14 cellular contexts compared by ENCODE assay signal in genomic region chr7:100886936-100887185, GRCh38. TPM values are rescaled to one million over a fixed set of nuclear protein-coding genes. Genes with fewer than 3 reads are reported as not detected.
A peak's percentile ranks its signal among the peaks of the same experiment; 100 is the strongest.
DNase-seq lines count a peak whose midpoint lies in the region; ATAC-seq and TF ChIP-seq lines count a peak whose summit lies in the region.
"Had no signal": no experiment of that assay in that cellular context is flagged by ENCODE, and none has a peak within 500 bp of the region (broad histone marks: within the 10 kb centered on the region; RNA-seq: fewer than 3 reads in every experiment).

No MANE protein-coding gene starts in this region.

- H3K36me3 Mint-ChIP-seq in activated CD8-positive, alpha-beta memory T cell treated with anti-CD3 and anti-CD28 coated beads, Interleukin-2, amount 10 ng/mL, durations not matched to agents 7 days and 5 days: peaks cover 58% of the 10 kb centered on the region
- H3K36me3 Mint-ChIP-seq in dendritic cell treated with granulocyte-macrophage colony-stimulating factor and Interleukin-4, amounts not matched to agents 40 ng/mL and 50 ng/mL, for 4 days (ENCODE audit: low read depth): peaks cover 69% of the 10 kb centered on the region

- 81 to 92% (median 85%) methylated on average over 16 to 17 of the region's 17 CpGs for WGBS in spleen, 5 donors
- WGBS in hepatocyte (ENCODE audit: low lambda C conversion rate, missing lambda C conversion rate): 98% methylated on average over 17 of the region's 17 CpGs

- H3K27ac ChIP-seq in OCI-LY3 (ENCODE audit: low read length) (peak overlapping the region; percentile 87), spleen (peak overlapping the region; percentile 81 to 91 (median 86)), hepatocyte (no peak overlapping the region), PC-9 (no peak overlapping the region)

- CTCF ChIA-PET in activated CD8-positive, alpha-beta memory T cell treated with anti-CD3 and anti-CD28 coated beads, Interleukin-2, amount 10 ng/mL, durations not matched to agents 7 days and 5 days (lab: Charles Lee): interaction anchor here (1.0 to 5.4 kb wide), 5 partner anchors 10 to 321 kb away, joined by 3 to 44 read pairs (median 4); partner anchors contain the start of genes POP7, SLC12A9 and SRRT
- CTCF ChIA-PET in PC-9 (lab: Charles Lee): no interaction called here

- H3K4me2 ChIP-seq in OCI-LY3 (ENCODE audit: low read length) (peak overlapping the region; percentile 96), hepatocyte (no peak overlapping the region), PC-9 (no peak overlapping the region)

- peaks cover 8% of the 10 kb centered on the region; the same call in 1 of the 2 replicates for H4K20me1 ChIP-seq in OCI-LY3 (ENCODE audit: insufficient read depth, low read length)
- peaks cover 6% of the 10 kb centered on the region for H4K20me1 ChIP-seq in hepatocyte (ENCODE audit: insufficient read depth, poor library complexity, severe bottlenecking)
- peaks cover 4% of the 10 kb centered on the region; the same call in 1 of the 2 replicates for H4K20me1 ChIP-seq in PC-9 (ENCODE audit: insufficient read depth)

- H3K9me3 ChIP-seq in OCI-LY3 (ENCODE audit: insufficient read depth, low read length): no peaks in the 10 kb centered on the region
- no peaks in the 10 kb centered on the region for H3K9me3 ChIP-seq in spleen
- H3K9me3 ChIP-seq in hepatocyte (ENCODE audit: low read depth): no peaks in the 10 kb centered on the region
- H3K9me3 ChIP-seq in PC-9 (ENCODE audit: insufficient read depth, low read depth): no peaks in the 10 kb centered on the region
- H3K9me3 ChIP-seq: mucosa of descending colon had no signal

- H3K79me2 ChIP-seq in OCI-LY3 (ENCODE audit: low read length) (peaks cover 33% of the 10 kb centered on the region), hepatocyte (peaks cover 47% of the 10 kb centered on the region), PC-9 (ENCODE audit: low read depth) (peaks cover 28% of the 10 kb centered on the region)

- H3K27me3 Mint-ChIP-seq in activated CD8-positive, alpha-beta memory T cell treated with anti-CD3 and anti-CD28 coated beads, Interleukin-2, amount 10 ng/mL, durations not matched to agents 7 days and 5 days: peaks cover 6% of the 10 kb centered on the region
- peaks cover 18% of the 10 kb centered on the region for H3K27me3 Mint-ChIP-seq in dendritic cell treated with granulocyte-macrophage colony-stimulating factor and Interleukin-4, amounts not matched to agents 40 ng/mL and 50 ng/mL, for 4 days

- peak overlapping the region; percentile 77 for H3K4me3 Mint-ChIP-seq in activated CD8-positive, alpha-beta memory T cell treated with anti-CD3 and anti-CD28 coated beads, Interleukin-2, amount 10 ng/mL, durations not matched to agents 7 days and 5 days
- no peak overlapping the region for H3K4me3 Mint-ChIP-seq in dendritic cell treated with granulocyte-macrophage colony-stimulating factor and Interleukin-4, amounts not matched to agents 40 ng/mL and 50 ng/mL, for 4 days

- H3K9me3 Mint-ChIP-seq in activated CD8-positive, alpha-beta memory T cell treated with anti-CD3 and anti-CD28 coated beads, Interleukin-2, amount 10 ng/mL, durations not matched to agents 7 days and 5 days (ENCODE audit: low read depth): no peaks in the 10 kb centered on the region
- no peaks in the 10 kb centered on the region for H3K9me3 Mint-ChIP-seq in dendritic cell treated with granulocyte-macrophage colony-stimulating factor and Interleukin-4, amounts not matched to agents 40 ng/mL and 50 ng/mL, for 4 days

- DNase-seq in activated CD8-positive, alpha-beta memory T cell treated with anti-CD3 and anti-CD28 coated beads, Interleukin-2, amount 10 ng/mL, durations not matched to agents 7 days and 5 days: no peak
- no peak for DNase-seq in activated CD8-positive, alpha-beta memory T cell treated with anti-CD3 and anti-CD28 coated beads for 24 hours
- DNase-seq in spleen: peak; percentile 82
- DNase-seq in hepatocyte (ENCODE audit: low spot score): no peak
- no peak for DNase-seq in hippocampal formation (lab: John Stamatoyannopoulos, UW)
- DNase-seq in PC-9: no peak
- DNase-seq: ACHN; activated CD8-positive, alpha-beta memory T cell treated with anti-CD3 and anti-CD28 coated beads, Interleukin-2, amount 50 U/mL, for 48 hours; KG1; mucosa of descending colon; NCI-H2081 treated with DMSO at 0.1 percent for 48 hours had no signal

- no peak for ATAC-seq in activated CD8-positive, alpha-beta memory T cell treated with anti-CD3 and anti-CD28 coated beads, Interleukin-2, amount 10 ng/mL, durations not matched to agents 7 days and 5 days

- H3K36me3 ChIP-seq in OCI-LY3 (replicated peaks; ENCODE audit: low read depth, low read length) (peaks cover 68% of the 10 kb centered on the region), spleen (peaks cover 5 to 69% (median 65%) of the 10 kb centered on the region in 6 donors), hepatocyte (replicated peaks; ENCODE audit: insufficient read depth, low read depth) (no peaks in the 10 kb centered on the region), PC-9 (ENCODE audit: low read depth) (peaks cover 24% of the 10 kb centered on the region)

- peak overlapping the region; percentile 94 for H3K27ac Mint-ChIP-seq in activated CD8-positive, alpha-beta memory T cell treated with anti-CD3 and anti-CD28 coated beads, Interleukin-2, amount 10 ng/mL, durations not matched to agents 7 days and 5 days
- H3K27ac Mint-ChIP-seq in dendritic cell treated with granulocyte-macrophage colony-stimulating factor and Interleukin-4, amounts not matched to agents 40 ng/mL and 50 ng/mL, for 4 days: peak overlapping the region; percentile 78

- H3F3A ChIP-seq in PC-9 (ENCODE audit: insufficient read depth, low read depth): peaks cover 61% of the 10 kb centered on the region

- H2AFZ ChIP-seq in OCI-LY3 (ENCODE audit: low read depth, low read length): no peak overlapping the region
- no peak overlapping the region for H2AFZ ChIP-seq in hepatocyte
- no peak overlapping the region for H2AFZ ChIP-seq in PC-9

- H3K4me3 ChIP-seq in OCI-LY3 (ENCODE audit: low read length): peak overlapping the region; percentile 58; the same call in 1 of the 2 replicates
- H3K4me3 ChIP-seq in spleen: peak overlapping the region in 1 of 8 donors; percentile 83
- no peak overlapping the region for H3K4me3 ChIP-seq in hepatocyte
- H3K4me3 ChIP-seq in PC-9: no peak overlapping the region
- H3K4me3 ChIP-seq: mucosa of descending colon had no signal

- H3K4me1 Mint-ChIP-seq in activated CD8-positive, alpha-beta memory T cell treated with anti-CD3 and anti-CD28 coated beads, Interleukin-2, amount 10 ng/mL, durations not matched to agents 7 days and 5 days: peaks cover 66% of the 10 kb centered on the region
- peaks cover 72% of the 10 kb centered on the region for H3K4me1 Mint-ChIP-seq in dendritic cell treated with granulocyte-macrophage colony-stimulating factor and Interleukin-4, amounts not matched to agents 40 ng/mL and 50 ng/mL, for 4 days (ENCODE audit: low read depth)

- H3K27me3 ChIP-seq in OCI-LY3 (ENCODE audit: low read depth, low read length): no peaks in the 10 kb centered on the region
- peaks cover 0 to 19% (median 9%) of the 10 kb centered on the region in 7 donors for H3K27me3 ChIP-seq in spleen (replicated peaks in 1 of 7)
- H3K27me3 ChIP-seq in hepatocyte: no peaks in the 10 kb centered on the region
- no peaks in the 10 kb centered on the region for H3K27me3 ChIP-seq in PC-9 (ENCODE audit: insufficient read depth, low read depth)

- intact Hi-C loops in dendritic cell treated with granulocyte-macrophage colony-stimulating factor and Interleukin-4, amounts not matched to agents 40 ng/mL and 50 ng/mL, for 4 days (cut with micrococcal nuclease): loop anchor here (1.0 kb wide), 1 partner anchor 12 kb away; the partner anchor contains the start of gene SRRT
- intact Hi-C loops in spleen (cut with DNase I; ENCODE audit: low total_unique reads) (no loop called here), PC-9 (cut with micrococcal nuclease; ENCODE audit: unreplicated experiment) (no loop called here)

- BruUV-seq in PC-9 (replicated peaks; lab: Mats Ljungman, UMichigan): no TSS peak

- TF ChIP-seq CTCF in OCI-LY3 (IDR thresholded peaks at IDR 0.05; ENCODE audit: low read depth, low read length): no peak
- no peak for TF ChIP-seq CTCF in spleen (IDR thresholded peaks at IDR 0.05 in 8 of 11, conservative IDR thresholded peaks at IDR 0.05 in 3 of 11)
- TF ChIP-seq CTCF in hepatocyte (IDR thresholded peaks at IDR 0.05; ENCODE audit: poor library complexity): no peak
- no peak for TF ChIP-seq CTCF in PC-9 (conservative IDR thresholded peaks at IDR 0.05)

- H3K9ac ChIP-seq in OCI-LY3 (ENCODE audit: low read length): no peak overlapping the region; the same call in 1 of the 2 replicates

- POLR2A ChIA-PET in PC-9 (lab: Charles Lee; ENCODE audit: unreplicated experiment): interaction anchor here (0.6 to 1.2 kb wide), 3 partner anchors 12 to 458 kb away, joined by 3 to 12 read pairs (median 4); partner anchors contain the start of gene SRRT

- H3K9me2 ChIP-seq in hepatocyte (replicated peaks; ENCODE audit: insufficient read depth) (no peaks in the 10 kb centered on the region), PC-9 (ENCODE audit: insufficient read depth) (no peaks in the 10 kb centered on the region)

- H3K4me1 ChIP-seq in OCI-LY3 (ENCODE audit: low read length) (peaks cover 31% of the 10 kb centered on the region), spleen (peaks cover 32 to 68% (median 50%) of the 10 kb centered on the region in 6 donors), hepatocyte (ENCODE audit: insufficient read depth) (peaks cover 25% of the 10 kb centered on the region), PC-9 (replicated peaks; ENCODE audit: insufficient read depth) (peaks cover 24% of the 10 kb centered on the region)

- TF ChIP-seq POLR2A in spleen (IDR thresholded peaks at IDR 0.05): no peak

RNA-seq across cellular contexts. Expression of gene UFSP1, which starts 2.7 kb away (rescaled TPM):
- total RNA-seq in activated CD8-positive, alpha-beta memory T cell treated with anti-CD3 and anti-CD28 coated beads, Interleukin-2, amount 10 ng/mL, durations not matched to agents 7 days and 5 days: 1 to 10 TPM; 2.3 to 2.7 TPM
- total RNA-seq in spleen: 1 to 10 TPM; 1.3 to 5.6 (median 2.8) TPM
- polyA plus RNA-seq in spleen: 1 to 10 TPM; 4.2 to 6.9 (median 5.1) TPM
- total RNA-seq in hepatocyte: 3.9 TPM in 2 replicates
- polyA plus RNA-seq in hepatocyte: 4.2 and 4.3 TPM in 2 replicates
- total RNA-seq in PC-9 (2021): 2.7 and 2.8 TPM in 2 replicates

RNA-seq across cellular contexts. Expression of gene ACHE, which starts 8.8 kb away (rescaled TPM):
- under 1 TPM in 1 of 2 experiments, not detected in 1; 0.23 TPM for total RNA-seq in activated CD8-positive, alpha-beta memory T cell treated with anti-CD3 and anti-CD28 coated beads, Interleukin-2, amount 10 ng/mL, durations not matched to agents 7 days and 5 days
- total RNA-seq in spleen (10 to 100 TPM in 1 of 7 donors, 1 to 10 TPM in 6; 2.1 to 10.8 (median 4.4) TPM), hepatocyte (3.2 and 4.6 TPM in 2 replicates), PC-9 (2021) (0.28 and 0.35 TPM in 2 replicates)
- polyA plus RNA-seq in spleen (1 to 10 TPM; 2.0 to 3.7 (median 3.1) TPM), hepatocyte (16.3 and 18.3 TPM in 2 replicates)
- total RNA-seq: bronchial epithelial cell had no signal

RNA-seq across cellular contexts. Expression of gene SRRT, which starts 12.0 kb away (rescaled TPM):
- total RNA-seq in activated CD8-positive, alpha-beta memory T cell treated with anti-CD3 and anti-CD28 coated beads, Interleukin-2, amount 10 ng/mL, durations not matched to agents 7 days and 5 days: 100 to 1,000 TPM; 290 to 312 TPM
- 100 to 1,000 TPM in 4 of 7 donors, 10 to 100 TPM in 3; 67.0 to 160 (median 132) TPM for total RNA-seq in spleen
- polyA plus RNA-seq in spleen: 100 to 1,000 TPM in 1 of 3 donors, 10 to 100 TPM in 2; 54.7 to 104 (median 92.6) TPM
- 35.8 and 49.1 TPM in 2 replicates for total RNA-seq in hepatocyte
- 91.7 and 135 TPM in 2 replicates for polyA plus RNA-seq in hepatocyte
- total RNA-seq in PC-9 (2021): 116 and 144 TPM in 2 replicates

RNA-seq across cellular contexts. Expression of gene TRIP6, which starts 19.7 kb away (rescaled TPM):
- total RNA-seq in activated CD8-positive, alpha-beta memory T cell treated with anti-CD3 and anti-CD28 coated beads, Interleukin-2, amount 10 ng/mL, durations not matched to agents 7 days and 5 days: 10 to 100 TPM; 38.2 to 39.3 TPM
- total RNA-seq in spleen (10 to 100 TPM; 17.6 to 30.2 (median 22.2) TPM), hepatocyte (54.0 and 57.5 TPM in 2 replicates), PC-9 (2021) (89.3 and 91.4 TPM in 2 replicates)
- polyA plus RNA-seq in spleen (10 to 100 TPM; 12.4 to 22.4 (median 14.8) TPM), hepatocyte (70.3 and 98.9 TPM in 2 replicates)

RNA-seq across cellular contexts. Expression of gene SLC12A9, which starts 34.3 kb away (rescaled TPM):
- 10 to 100 TPM; 28.6 to 30.1 TPM for total RNA-seq in activated CD8-positive, alpha-beta memory T cell treated with anti-CD3 and anti-CD28 coated beads, Interleukin-2, amount 10 ng/mL, durations not matched to agents 7 days and 5 days
- total RNA-seq in spleen (100 to 1,000 TPM in 1 of 7 donors, 10 to 100 TPM in 6; 34.4 to 109 (median 55.7) TPM), hepatocyte (15.4 and 21.3 TPM in 2 replicates), PC-9 (2021) (34.7 and 36.7 TPM in 2 replicates)
- polyA plus RNA-seq in spleen (10 to 100 TPM; 17.0 to 48.4 (median 39.3) TPM), hepatocyte (17.1 and 23.5 TPM in 2 replicates)

Comparison
In these comparisons a context has a peak if more than half of its experiments do, and no peak if none do; other contexts are left out.
1. H3K27ac ChIP-seq: peak in OCI-LY3 (single experiment) and spleen (8 of 8); none in hepatocyte (single experiment) and PC-9 (single experiment).